In the genomic region with DNA sequence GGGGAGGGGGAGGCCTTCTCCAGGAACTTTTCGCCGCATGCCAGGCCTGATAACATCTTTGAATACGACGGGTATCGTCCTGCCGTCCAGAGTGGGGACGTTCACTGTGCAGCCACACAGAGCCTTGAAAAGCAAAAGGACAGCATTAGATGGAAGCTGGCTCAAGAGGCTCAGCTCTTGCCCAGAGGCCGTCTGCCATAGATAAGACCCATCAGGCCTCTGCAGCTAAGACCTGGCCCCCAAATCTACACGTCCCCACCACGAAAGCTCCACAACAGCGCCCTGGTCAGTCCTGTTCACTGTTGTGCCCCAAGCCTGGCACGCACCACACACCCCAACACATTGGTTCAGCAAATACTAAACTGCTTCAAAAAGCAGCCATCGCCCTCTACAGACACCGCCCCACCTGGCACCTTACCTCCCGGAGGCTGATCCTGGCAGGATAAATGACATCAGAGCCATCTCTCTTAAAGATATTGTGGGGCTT, we compare ENCODE assay signal across 8 cellular contexts. TPM values are rescaled to one million over a fixed set of nuclear protein-coding genes. Genes with fewer than 3 reads are reported as not detected.
DNase-seq lines count a peak whose midpoint lies in the region; ATAC-seq, FAIRE-seq and TF ChIP-seq lines count a peak whose summit lies in the region.

No MANE protein-coding gene starts in this region.

- H3K9me3 ChIP-seq in cardiac muscle cell (ENCODE audit: low read depth), result no peaks in the 10 kb centered on the region
- H3K9me3 ChIP-seq in GM12878 (replicated peaks; ENCODE audit: control insufficient read depth, insufficient read depth, low read length), result no peaks in the 10 kb centered on the region
- H3K9me3 ChIP-seq in upper lobe of right lung, result no peaks in the 10 kb centered on the region

- TF ChIP-seq CTCF in cardiac muscle cell (IDR thresholded peaks at IDR 0.05; ENCODE audit: low read depth, low read length) (no peak), GM12878 (IDR thresholded peaks at IDR 0.05 in 2 of 3, conservative IDR thresholded peaks at IDR 0.05 in 1 of 3; ENCODE audit: control insufficient read depth in 2 of 3, extremely low read depth in 1 of 3, insufficient read depth in 1 of 3, low read depth in 3 of 3, low read length in 3 of 3) (no peak; a peak in 1 of 6 replicates), upper lobe of right lung (IDR thresholded peaks at IDR 0.05) (peak; percentile 7)

- H3K9me3 Mint-ChIP-seq in memory B cell, result no peaks in the 10 kb centered on the region

- H3K4me1 ChIP-seq in cardiac muscle cell (ENCODE audit: low read depth) (peaks cover 10% of the 10 kb centered on the region), GM12878 (ENCODE audit: control insufficient read depth, insufficient read depth, low read length) (peaks cover 9% of the 10 kb centered on the region), upper lobe of right lung (peaks cover 39% of the 10 kb centered on the region)

- TF ChIP-seq POLR2A in GM12878 (IDR thresholded peaks at IDR 0.05; ENCODE audit: low read depth, low read length), result 0 out of 2 replicates have a peak, but pooled peaks have one; percentile 46

- H2AFZ ChIP-seq in GM12878 (ENCODE audit: control insufficient read depth, low read depth, low read length), result no peak overlapping the region

- RAD21 ChIA-PET in GM12878 (lab: Charles Lee; ENCODE audit: unreplicated experiment), result no interaction called here

- H3K27ac ChIP-seq in cardiac muscle cell, result no peak overlapping the region
- no peak overlapping the region for H3K27ac ChIP-seq in GM12878 (ENCODE audit: control insufficient read depth, insufficient read depth)
- no peak overlapping the region for H3K27ac ChIP-seq in upper lobe of right lung

- BruUV-seq in GM12878 (replicated peaks; lab: Mats Ljungman, UMichigan), result no TSS peak

- no peak for FAIRE-seq in GM12878 (lab: Jason Lieb, UNC)

- H3K36me3 Mint-ChIP-seq in memory B cell, result peaks cover 14% of the 10 kb centered on the region

- peak overlapping the region; percentile 86 for H3K4me3 Mint-ChIP-seq in memory B cell

- H3K27me3 Mint-ChIP-seq in memory B cell, result no peaks in the 10 kb centered on the region

- POLR2A ChIA-PET in GM12878 (lab: Charles Lee), result interaction anchor here (0.6 kb wide), 1 partner anchor 17 kb away, joined by 5 read pairs; no protein-coding TSS in a partner anchor

- SMC1A ChIA-PET in GM12878 (lab: Charles Lee; ENCODE audit: uncharacterized antibody, unreplicated experiment), result interaction anchor here (0.8 to 1.3 kb wide), 2 partner anchors 11 to 156 kb away, joined by 4 read pairs; no protein-coding TSS in a partner anchor

- peaks cover 28% of the 10 kb centered on the region for H3K4me1 Mint-ChIP-seq in memory B cell

- H3K36me3 ChIP-seq in cardiac muscle cell, result peaks cover 21% of the 10 kb centered on the region
- peaks cover 3 to 12% of the 10 kb centered on the region in 2 experiments; a peak in 3 of 4 replicates for H3K36me3 ChIP-seq in GM12878 (ENCODE audit: control insufficient read depth in 2 of 2, insufficient read depth in 2 of 2, low read length in 1 of 2)
- H3K36me3 ChIP-seq in upper lobe of right lung, result peaks cover 29% of the 10 kb centered on the region

- H3K27me3 ChIP-seq in cardiac muscle cell (no peaks in the 10 kb centered on the region), GM12878 (replicated peaks in 1 of 2; ENCODE audit: control insufficient read depth in 2 of 2, insufficient read depth in 2 of 2, low read length in 1 of 2) (no peaks in the 10 kb centered on the region), upper lobe of right lung (no peaks in the 10 kb centered on the region)

- in situ Hi-C loops in GM12878 (cut with MboI), result no loop called here

- H3K4me3 ChIP-seq in cardiac muscle cell (peak overlapping the region; percentile 84), GM12878 (peak overlapping the region; percentile 95), upper lobe of right lung (peak overlapping the region; percentile 98)

- CTCF ChIA-PET in GM12878 (lab: Yijun Ruan, JAX), result interaction anchor here (0.9 to 4.9 kb wide), 4 partner anchors 10 to 58 kb away, joined by 3 to 41 read pairs (median 7); no protein-coding TSS in a partner anchor

- peaks cover 30% of the 10 kb centered on the region for H3K79me2 ChIP-seq in GM12878 (ENCODE audit: control insufficient read depth, insufficient read depth, low read length)

- H3K9ac ChIP-seq in GM12878 (ENCODE audit: control insufficient read depth, insufficient read depth, low read length), result peak overlapping the region; percentile 80; the same call in 1 of the 2 replicates

- ATAC-seq in left ventricle myocardium superior (no peak), GM12878 (no peak), memory B cell (ENCODE audit: low read depth) (no peak), upper lobe of right lung (no peak), HG03097 (IDR thresholded peaks at IDR 0.05; ENCODE audit: low FRiP score, unreplicated experiment) (no peak)

- no peak for DNase-seq in cardiac muscle cell (ENCODE audit: low read depth in 1 of 2, low spot score in 1 of 2)
- no peak for DNase-seq in left ventricle myocardium superior
- no peak for DNase-seq in GM12878 (ENCODE audit: low read depth, low spot score)
- no peak for DNase-seq in memory B cell (ENCODE audit: low spot score in 2 of 2)
- DNase-seq in upper lobe of right lung, result peak; percentile 70
- DNase-seq in NCI-H526 treated with DMSO at 0.1 percent for 48 hours (lab: John Stamatoyannopoulos, UW), result no peak
- no peak for DNase-seq in islet precursor cell

- TF ChIP-seq RAD21 in GM12878 (IDR thresholded peaks at IDR 0.05; ENCODE audit: insufficient read depth, low read depth, low read length), result no peak

- intact Hi-C loops in left ventricle myocardium superior (cut with micrococcal nuclease), result no loop called here
- intact Hi-C loops in GM12878 (cut with micrococcal nuclease; ENCODE audit: unreplicated experiment), result no loop called here
- intact Hi-C loops in upper lobe of right lung (cut with DNase I), result no loop called here

- peak overlapping the region; percentile 6 for H3K27ac Mint-ChIP-seq in memory B cell

- peak overlapping the region; percentile 90 for H3K4me2 ChIP-seq in GM12878 (ENCODE audit: control insufficient read depth, insufficient read depth)

- 88% methylated on average over 15 of the region's 15 CpGs for WGBS in GM12878 (ENCODE audit: insufficient coverage, insufficient replicate concordance, low lambda C conversion rate, missing lambda C conversion rate)

- TF ChIP-seq EP300 in GM12878 (IDR thresholded peaks at IDR 0.05; ENCODE audit: borderline replicate concordance in 1 of 2, control insufficient read depth in 1 of 2, low read depth in 2 of 2, low read length in 2 of 2), result no peak

- peaks cover 3% of the 10 kb centered on the region; the same call in 1 of the 2 replicates for H4K20me1 ChIP-seq in GM12878 (ENCODE audit: control insufficient read depth, insufficient read depth)

RNA-seq across cellular contexts. Expression of gene DNAJB1, which starts 2.1 kb away (rescaled TPM):
- 41.8 and 56.4 TPM in 2 replicates for total RNA-seq in cardiac muscle cell
- 76.5 and 82.8 TPM in 2 replicates for polyA plus RNA-seq in cardiac muscle cell
- 47.9 TPM for total RNA-seq in left ventricle myocardium superior
- 20.5 and 21.0 TPM in 2 replicates for total RNA-seq in GM12878 (2013; cell fraction: nucleolus; rRNA removed)
- total RNA-seq in GM12878 (2014; rRNA removed), result 27.2 and 27.9 TPM in 2 replicates
- total RNA-seq in GM12878 (2014; rRNA removed; fragmentation: Illumina TruSeq; extraction: Trizol), result 24.7 and 26.3 TPM in 2 replicates
- 39.4 and 40.8 TPM in 2 replicates for total RNA-seq in GM12878 (2021)
- polyA plus RNA-seq in GM12878 (2011; ENCODE audit: low read depth), result 16.0 TPM
- polyA plus RNA-seq in GM12878 (2011; rRNA removed), result 36.8 and 45.7 TPM in 2 replicates
- polyA plus RNA-seq in GM12878 (2011; cell fraction: cytosol; rRNA removed), result 45.8 and 48.4 TPM in 2 replicates
- 31.8 and 33.9 TPM in 2 replicates for polyA plus RNA-seq in GM12878 (2011; cell fraction: nucleus; rRNA removed)
- polyA plus RNA-seq in GM12878 (2012), result 24.2 and 28.9 TPM in 2 replicates
- 34.9 and 38.0 TPM in 2 replicates for polyA plus RNA-seq in GM12878 (2014; fragmentation: Illumina TruSeq; extraction: Trizol)
- 1 to 10 TPM; 4.8 to 8.3 TPM for polyA plus RNA-seq in GM12878 (2014; fragmentation: Nextera tagmentation; extraction: Ambion mirVana)
- 31.6 and 31.9 TPM in 2 replicates for polyA plus RNA-seq in GM12878 (2014; rRNA removed)
- 10 to 100 TPM; 62.3 to 65.8 TPM for polyA plus RNA-seq in GM12878 (2016; fragmentation: Nextera tagmentation; extraction: Ambion mirVana)
- polyA minus RNA-seq in GM12878 (2011; rRNA and poly(A)+ RNA removed), result 40.0 and 44.6 TPM in 2 replicates
- 11.1 and 16.1 TPM in 2 replicates for polyA minus RNA-seq in GM12878 (2011; cell fraction: cytosol; rRNA and poly(A)+ RNA removed)
- polyA minus RNA-seq in GM12878 (2011; cell fraction: nucleus; rRNA and poly(A)+ RNA removed), result 15.0 and 18.5 TPM in 2 replicates
- total RNA-seq in upper lobe of right lung, result 99.7 TPM

RNA-seq across cellular contexts. Expression of gene TECR, which starts 13.3 kb away (rescaled TPM):
- 77.4 and 83.1 TPM in 2 replicates for total RNA-seq in cardiac muscle cell
- polyA plus RNA-seq in cardiac muscle cell, result 245 and 345 TPM in 2 replicates
- 86.4 TPM for total RNA-seq in left ventricle myocardium superior
- 31.1 and 32.1 TPM in 2 replicates for total RNA-seq in GM12878 (2013; cell fraction: nucleolus; rRNA removed)
- total RNA-seq in GM12878 (2014; rRNA removed), result 54.0 and 70.3 TPM in 2 replicates
- total RNA-seq in GM12878 (2014; rRNA removed; fragmentation: Illumina TruSeq; extraction: Trizol), result 36.3 TPM in 2 replicates
- 86.1 and 92.0 TPM in 2 replicates for total RNA-seq in GM12878 (2021)
- 27.9 TPM for polyA plus RNA-seq in GM12878 (2011; ENCODE audit: low read depth)
- polyA plus RNA-seq in GM12878 (2011; rRNA removed), result 12.0 and 37.4 TPM in 2 replicates
- 56.8 and 68.9 TPM in 2 replicates for polyA plus RNA-seq in GM12878 (2011; cell fraction: cytosol; rRNA removed)
- 130 and 132 TPM in 2 replicates for polyA plus RNA-seq in GM12878 (2011; cell fraction: nucleus; rRNA removed)
- polyA plus RNA-seq in GM12878 (2012), result 62.6 and 65.3 TPM in 2 replicates
- polyA plus RNA-seq in GM12878 (2014; fragmentation: Illumina TruSeq; extraction: Trizol), result 27.2 and 65.9 TPM in 2 replicates
- 10 to 100 TPM in 1 of 2 experiments, 1 to 10 TPM in 1; 9.6 to 23.9 TPM for polyA plus RNA-seq in GM12878 (2014; fragmentation: Nextera tagmentation; extraction: Ambion mirVana)
- polyA plus RNA-seq in GM12878 (2014; rRNA removed), result 62.5 and 83.3 TPM in 2 replicates
- 100 to 1,000 TPM; 148 to 157 TPM for polyA plus RNA-seq in GM12878 (2016; fragmentation: Nextera tagmentation; extraction: Ambion mirVana)
- 38.9 and 62.4 TPM in 2 replicates for polyA minus RNA-seq in GM12878 (2011; rRNA and poly(A)+ RNA removed)
- 55.6 and 60.3 TPM in 2 replicates for polyA minus RNA-seq in GM12878 (2011; cell fraction: cytosol; rRNA and poly(A)+ RNA removed)
- 27.8 and 41.1 TPM in 2 replicates for polyA minus RNA-seq in GM12878 (2011; cell fraction: nucleus; rRNA and poly(A)+ RNA removed)
- 123 TPM for total RNA-seq in upper lobe of right lung

RNA-seq across cellular contexts. Expression of gene GIPC1, which starts 20.2 kb away (rescaled TPM):
- total RNA-seq in cardiac muscle cell (133 and 172 TPM in 2 replicates), left ventricle myocardium superior (55.9 TPM), GM12878 (2014; rRNA removed) (23.4 and 24.1 TPM in 2 replicates), GM12878 (2014; rRNA removed; fragmentation: Illumina TruSeq; extraction: Trizol) (7.0 and 11.3 TPM in 2 replicates), GM12878 (2021) (19.9 and 21.2 TPM in 2 replicates), upper lobe of right lung (97.7 TPM)
- polyA plus RNA-seq in cardiac muscle cell (117 and 145 TPM in 2 replicates), GM12878 (2011; rRNA removed) (6.4 and 11.2 TPM in 2 replicates), GM12878 (2014; fragmentation: Illumina TruSeq; extraction: Trizol) (1.0 and 5.0 TPM in 2 replicates), GM12878 (2014; fragmentation: Nextera tagmentation; extraction: Ambion mirVana) (1 to 10 TPM in 1 of 2 experiments, under 1 TPM in 1; 0.47 to 1.0 TPM), GM12878 (2014; rRNA removed) (21.4 and 24.1 TPM in 2 replicates), GM12878 (2016; fragmentation: Nextera tagmentation; extraction: Ambion mirVana) (10 to 100 TPM; 15.9 to 18.0 TPM)
- 6.6 and 6.9 TPM in 2 replicates for total RNA-seq in GM12878 (2013; cell fraction: nucleolus; rRNA removed)
- 4.5 TPM for polyA plus RNA-seq in GM12878 (2011; ENCODE audit: low read depth)
- polyA plus RNA-seq in GM12878 (2011; cell fraction: cytosol; rRNA removed), result 13.5 and 21.3 TPM in 2 replicates
- polyA plus RNA-seq in GM12878 (2011; cell fraction: nucleus; rRNA removed), result 11.9 and 15.0 TPM in 2 replicates
- 11.9 and 12.5 TPM in 2 replicates for polyA plus RNA-seq in GM12878 (2012)
- 4.3 and 6.5 TPM in 2 replicates for polyA minus RNA-seq in GM12878 (2011; rRNA and poly(A)+ RNA removed)
- 27.1 and 42.4 TPM in 2 replicates for polyA minus RNA-seq in GM12878 (2011; cell fraction: cytosol; rRNA and poly(A)+ RNA removed)
- polyA minus RNA-seq in GM12878 (2011; cell fraction: nucleus; rRNA and poly(A)+ RNA removed), result 4.0 and 8.5 TPM in 2 replicates

RNA-seq across cellular contexts. Expression of gene PTGER1, which starts 40.9 kb away (rescaled TPM):
- total RNA-seq in cardiac muscle cell, result 0.42 TPM in 1 of 2 replicates, not detected in the other
- 0.36 and 0.75 TPM in 2 replicates for polyA plus RNA-seq in cardiac muscle cell
- not detected for total RNA-seq in left ventricle myocardium superior
- total RNA-seq in GM12878 (2013; cell fraction: nucleolus; rRNA removed), result not detected in 2 replicates
- total RNA-seq in GM12878 (2014; rRNA removed), result not detected in 2 replicates
- total RNA-seq in GM12878 (2014; rRNA removed; fragmentation: Illumina TruSeq; extraction: Trizol), result not detected in 2 replicates
- total RNA-seq in GM12878 (2021), result not detected in 2 replicates
- not detected for polyA plus RNA-seq in GM12878 (2011; ENCODE audit: low read depth)
- not detected in 2 replicates for polyA plus RNA-seq in GM12878 (2011; rRNA removed)
- polyA plus RNA-seq in GM12878 (2011; cell fraction: cytosol; rRNA removed), result not detected in 2 replicates
- not detected in 2 replicates for polyA plus RNA-seq in GM12878 (2011; cell fraction: nucleus; rRNA removed)
- polyA plus RNA-seq in GM12878 (2012), result not detected in 2 replicates
- polyA plus RNA-seq in GM12878 (2014; fragmentation: Illumina TruSeq; extraction: Trizol), result not detected in 2 replicates
- not detected for polyA plus RNA-seq in GM12878 (2014; fragmentation: Nextera tagmentation; extraction: Ambion mirVana)
- not detected in 2 replicates for polyA plus RNA-seq in GM12878 (2014; rRNA removed)
- polyA plus RNA-seq in GM12878 (2016; fragmentation: Nextera tagmentation; extraction: Ambion mirVana), result not detected
- not detected in 2 replicates for polyA minus RNA-seq in GM12878 (2011; rRNA and poly(A)+ RNA removed)
- not detected in 2 replicates for polyA minus RNA-seq in GM12878 (2011; cell fraction: cytosol; rRNA and poly(A)+ RNA removed)
- polyA minus RNA-seq in GM12878 (2011; cell fraction: nucleus; rRNA and poly(A)+ RNA removed), result not detected in 2 replicates
- total RNA-seq in upper lobe of right lung, result 2.5 TPM

RNA-seq across cellular contexts. Expression of gene NDUFB7, which starts 55.8 kb away (rescaled TPM):
- total RNA-seq in cardiac muscle cell (381 and 600 TPM in 2 replicates), left ventricle myocardium superior (546 TPM), GM12878 (2014; rRNA removed) (366 and 434 TPM in 2 replicates), GM12878 (2014; rRNA removed; fragmentation: Illumina TruSeq; extraction: Trizol) (76.1 and 95.5 TPM in 2 replicates), GM12878 (2021) (220 and 223 TPM in 2 replicates), upper lobe of right lung (113 TPM)
- polyA plus RNA-seq in cardiac muscle cell (445 and 518 TPM in 2 replicates), GM12878 (2011; rRNA removed) (36.6 and 145 TPM in 2 replicates), GM12878 (2014; fragmentation: Illumina TruSeq; extraction: Trizol) (1.2 and 20.2 TPM in 2 replicates), GM12878 (2014; fragmentation: Nextera tagmentation; extraction: Ambion mirVana) (10 to 100 TPM; 14.6 to 72.4 TPM), GM12878 (2014; rRNA removed) (480 and 530 TPM in 2 replicates), GM12878 (2016; fragmentation: Nextera tagmentation; extraction: Ambion mirVana) (100 to 1,000 TPM; 415 to 425 TPM)
- 10.7 and 13.1 TPM in 2 replicates for total RNA-seq in GM12878 (2013; cell fraction: nucleolus; rRNA removed)
- polyA plus RNA-seq in GM12878 (2011; ENCODE audit: low read depth), result 28.6 TPM
- polyA plus RNA-seq in GM12878 (2011; cell fraction: cytosol; rRNA removed), result 315 and 605 TPM in 2 replicates
- polyA plus RNA-seq in GM12878 (2011; cell fraction: nucleus; rRNA removed), result 183 and 221 TPM in 2 replicates
- polyA plus RNA-seq in GM12878 (2012), result 141 and 142 TPM in 2 replicates
- polyA minus RNA-seq in GM12878 (2011; rRNA and poly(A)+ RNA removed), result 30.6 and 79.5 TPM in 2 replicates
- 49.7 and 52.9 TPM in 2 replicates for polyA minus RNA-seq in GM12878 (2011; cell fraction: cytosol; rRNA and poly(A)+ RNA removed)
- polyA minus RNA-seq in GM12878 (2011; cell fraction: nucleus; rRNA and poly(A)+ RNA removed), result 19.3 and 21.0 TPM in 2 replicates
